ENCODE assay signal across 16 cellular contexts in the genomic region with DNA sequence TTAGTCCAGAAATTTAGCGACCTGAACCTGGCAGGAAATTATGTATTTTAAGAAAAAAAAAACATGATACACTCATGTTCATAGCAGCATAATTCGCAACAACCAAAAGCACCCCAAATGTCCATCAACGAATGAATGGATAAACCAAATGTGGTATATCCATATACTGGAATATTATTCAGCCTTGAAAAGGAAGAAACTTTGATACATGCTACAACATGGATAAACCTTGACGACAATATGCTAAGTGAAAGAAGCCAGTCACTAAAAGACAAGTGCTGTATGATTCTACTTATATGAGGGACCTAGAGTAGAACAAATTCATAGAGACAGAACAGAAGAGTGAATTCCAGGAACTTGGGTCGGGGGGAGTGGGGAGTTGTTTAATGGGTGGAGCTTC. TPM values are rescaled to one million over a fixed set of nuclear protein-coding genes. Genes with fewer than 3 reads are reported as not detected.
DNase-seq lines count a peak whose midpoint lies in the region; ATAC-seq and TF ChIP-seq lines count a peak whose summit lies in the region.
"Had no signal": no experiment of that assay in that cellular context is flagged by ENCODE, and none has a peak within 500 bp of the region (broad histone marks: within the 10 kb centered on the region; RNA-seq: fewer than 3 reads in every experiment).

No MANE protein-coding gene starts in this region.

- no peaks in the 10 kb centered on the region for H3K9me3 Mint-ChIP-seq in CD4-positive, alpha-beta T cell
- H3K9me3 Mint-ChIP-seq in activated naive CD8-positive, alpha-beta T cell treated with anti-CD3 and anti-CD28 coated beads, Interleukin-2, amount 50 U/mL, for 24 hours: no peaks in the 10 kb centered on the region
- H3K9me3 Mint-ChIP-seq in naive thymus-derived CD8-positive, alpha-beta T cell: peaks cover 0 to 13% (median 0%) of the 10 kb centered on the region in 9 donors
- H3K9me3 Mint-ChIP-seq: activated CD4-positive, alpha-beta memory T cell treated with anti-CD3 and anti-CD28 coated beads for 36 hours had no signal

- H3K4me1 Mint-ChIP-seq in CD4-positive, alpha-beta T cell (ENCODE audit: low read depth): peaks cover 23% of the 10 kb centered on the region
- H3K4me1 Mint-ChIP-seq in activated naive CD8-positive, alpha-beta T cell treated with anti-CD3 and anti-CD28 coated beads, Interleukin-2, amount 50 U/mL, for 24 hours: peaks cover 16% of the 10 kb centered on the region
- H3K4me1 Mint-ChIP-seq in naive thymus-derived CD8-positive, alpha-beta T cell: peaks cover 3 to 36% (median 24%) of the 10 kb centered on the region in 4 donors

- POLR2A ChIA-PET in CD4-positive, alpha-beta T cell (lab: Charles Lee): no interaction called here
- POLR2A ChIA-PET in naive thymus-derived CD8-positive, alpha-beta T cell (lab: Charles Lee): no interaction called here

- intact Hi-C loops in CD4-positive, alpha-beta T cell (cut with DNase I, micrococcal nuclease): no loop called here

- H3K36me3 Mint-ChIP-seq in CD4-positive, alpha-beta T cell (ENCODE audit: low read depth): no peaks in the 10 kb centered on the region
- no peaks in the 10 kb centered on the region for H3K36me3 Mint-ChIP-seq in activated naive CD8-positive, alpha-beta T cell treated with anti-CD3 and anti-CD28 coated beads, Interleukin-2, amount 50 U/mL, for 24 hours (ENCODE audit: low read depth)
- peaks cover 0 to 11% (median 2%) of the 10 kb centered on the region in 3 donors for H3K36me3 Mint-ChIP-seq in naive thymus-derived CD8-positive, alpha-beta T cell
- H3K36me3 Mint-ChIP-seq: activated CD4-positive, alpha-beta memory T cell treated with anti-CD3 and anti-CD28 coated beads for 36 hours had no signal

- H3K27ac ChIP-seq in CD4-positive, alpha-beta T cell (ENCODE audit: low read depth, low read length): no peak overlapping the region
- peak overlapping the region; percentile 76 for H3K27ac ChIP-seq in HL-60 (replicated peaks)
- H3K27ac ChIP-seq: left ventricle myocardium inferior, ovary had no signal

- H3K27me3 ChIP-seq in CD4-positive, alpha-beta T cell (ENCODE audit: control insufficient read depth, insufficient read depth, low read length): peaks cover 75% of the 10 kb centered on the region
- no peaks in the 10 kb centered on the region for H3K27me3 ChIP-seq in HL-60 (ENCODE audit: insufficient read depth, poor library complexity, severe bottlenecking)
- H3K27me3 ChIP-seq: ovary had no signal

- no peak for TF ChIP-seq CTCF in CD4-positive, alpha-beta T cell (IDR thresholded peaks at IDR 0.05)
- TF ChIP-seq CTCF in HL-60 (IDR thresholded peaks at IDR 0.05; ENCODE audit: insufficient read depth, low read length): no peak

- no peak overlapping the region for H3K4me3 ChIP-seq in HL-60 (replicated peaks; ENCODE audit: insufficient read depth, low read length)
- H3K4me3 ChIP-seq: ovary had no signal

- CTCF ChIA-PET in CD4-positive, alpha-beta T cell (lab: Charles Lee): no interaction called here

- ATAC-seq in CD4-positive, alpha-beta T cell (ENCODE audit: poor library complexity): no peak
- no peak for ATAC-seq in activated naive CD8-positive, alpha-beta T cell treated with anti-CD3 and anti-CD28 coated beads, Interleukin-2, amount 50 U/mL, for 24 hours
- no peak for ATAC-seq in naive thymus-derived CD8-positive, alpha-beta T cell
- no peak for ATAC-seq in HG02642 (IDR thresholded peaks at IDR 0.05; ENCODE audit: poor library complexity, unreplicated experiment)
- no peak for ATAC-seq in HG03442 (IDR thresholded peaks at IDR 0.05; ENCODE audit: unreplicated experiment)

- no peak for DNase-seq in CD4-positive, alpha-beta T cell
- DNase-seq in HL-60 (ENCODE audit: low read depth in 1 of 2, low spot score in 1 of 2) (no peak), GM03348 (ENCODE audit: low spot score) (no peak), HUDEP-2 (lab: John Stamatoyannopoulos, UW; ENCODE audit: unreplicated experiment in 76 of 76) (no peak)
- no peak for DNase-seq in activated naive CD8-positive, alpha-beta T cell treated with anti-CD3 and anti-CD28 coated beads, Interleukin-2, amount 50 U/mL, for 24 hours
- DNase-seq in naive thymus-derived CD8-positive, alpha-beta T cell: no peak
- DNase-seq: Calu3; cerebellar nuclear complex; ovary; stimulated activated naive CD4-positive, alpha-beta T cell treated with Interleukin-2 at 50 U/mL for 16 hours had no signal

- H3K4me3 Mint-ChIP-seq in CD4-positive, alpha-beta T cell: peak overlapping the region; percentile 30
- peak overlapping the region; percentile 11 for H3K4me3 Mint-ChIP-seq in activated naive CD8-positive, alpha-beta T cell treated with anti-CD3 and anti-CD28 coated beads, Interleukin-2, amount 50 U/mL, for 24 hours
- peak overlapping the region; percentile 32 to 82 (median 60) for H3K4me3 Mint-ChIP-seq in naive thymus-derived CD8-positive, alpha-beta T cell
- H3K4me3 Mint-ChIP-seq: activated CD4-positive, alpha-beta memory T cell treated with anti-CD3 and anti-CD28 coated beads for 36 hours had no signal

- no peak overlapping the region for H3K27ac Mint-ChIP-seq in CD4-positive, alpha-beta T cell
- H3K27ac Mint-ChIP-seq in activated naive CD8-positive, alpha-beta T cell treated with anti-CD3 and anti-CD28 coated beads, Interleukin-2, amount 50 U/mL, for 24 hours: no peak overlapping the region
- no peak overlapping the region for H3K27ac Mint-ChIP-seq in naive thymus-derived CD8-positive, alpha-beta T cell
- H3K27ac Mint-ChIP-seq: activated CD4-positive, alpha-beta memory T cell treated with anti-CD3 and anti-CD28 coated beads for 36 hours had no signal

- H3K27me3 Mint-ChIP-seq in CD4-positive, alpha-beta T cell: peaks cover 82% of the 10 kb centered on the region
- peaks cover 75% of the 10 kb centered on the region for H3K27me3 Mint-ChIP-seq in activated naive CD8-positive, alpha-beta T cell treated with anti-CD3 and anti-CD28 coated beads, Interleukin-2, amount 50 U/mL, for 24 hours
- H3K27me3 Mint-ChIP-seq in naive thymus-derived CD8-positive, alpha-beta T cell: peaks cover 30 to 86% (median 63%) of the 10 kb centered on the region in 5 donors

- H3K9me3 ChIP-seq in CD4-positive, alpha-beta T cell (ENCODE audit: control insufficient read depth, low read length): peaks cover 7% of the 10 kb centered on the region

RNA-seq across cellular contexts. Expression of a gene that starts 0.7 kb away (rescaled TPM):
- total RNA-seq in CD4-positive, alpha-beta T cell: not detected
- total RNA-seq in naive thymus-derived CD8-positive, alpha-beta T cell: not detected
- not detected for polyA plus RNA-seq in naive thymus-derived CD8-positive, alpha-beta T cell
- total RNA-seq: activated CD4-positive, alpha-beta memory T cell treated with anti-CD3 and anti-CD28 coated beads for 36 hours; Calu3; HT1080; ovary had no signal
- polyA plus RNA-seq: ovary had no signal

RNA-seq across cellular contexts. Expression of a gene that starts 43.5 kb away (rescaled TPM):
- not detected for total RNA-seq in CD4-positive, alpha-beta T cell
- total RNA-seq in naive thymus-derived CD8-positive, alpha-beta T cell: not detected
- polyA plus RNA-seq in naive thymus-derived CD8-positive, alpha-beta T cell: not detected
- total RNA-seq: activated CD4-positive, alpha-beta memory T cell treated with anti-CD3 and anti-CD28 coated beads for 36 hours; Calu3; HT1080; left ventricle myocardium inferior; ovary; right cardiac atrium had no signal
- polyA plus RNA-seq: ovary, right cardiac atrium had no signal
